ENCODE assay signal across 8 cellular contexts in the genomic region with DNA sequence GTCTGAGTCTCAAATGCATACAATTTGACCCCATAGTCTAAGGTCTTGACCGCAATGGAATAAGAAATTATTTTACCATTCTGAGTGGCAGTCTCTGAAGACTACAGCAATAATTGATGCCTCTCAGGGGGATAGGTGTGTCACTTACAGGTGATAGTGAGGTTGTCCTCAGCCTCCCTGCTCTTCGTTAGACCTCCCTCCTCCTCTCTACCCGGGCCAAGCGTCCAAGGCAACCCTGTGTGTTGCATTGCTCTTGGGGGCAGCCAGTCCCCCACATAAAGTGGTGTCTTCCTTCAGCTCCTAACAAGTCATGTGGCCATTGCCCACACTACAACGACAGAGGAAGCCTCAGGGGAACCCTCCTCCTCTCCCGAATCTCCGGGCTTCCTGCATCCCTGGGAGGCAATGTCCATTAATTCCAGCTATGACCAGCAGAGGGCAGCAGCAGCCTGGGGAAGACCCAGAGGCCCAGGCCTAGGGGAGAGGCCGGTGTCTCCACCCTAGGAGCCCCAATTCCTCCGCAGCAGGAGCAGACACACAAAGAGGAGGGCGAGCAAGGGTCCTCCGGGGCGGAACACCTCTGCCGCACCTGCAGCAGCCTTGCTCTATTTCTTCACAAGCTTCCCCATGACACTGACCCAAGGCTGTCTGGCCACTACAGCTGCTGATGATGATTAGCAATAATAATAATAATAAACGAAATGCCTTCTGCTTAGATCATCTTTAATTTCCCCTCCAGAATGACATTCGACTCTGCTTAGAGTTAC.
DNase-seq lines count a peak whose midpoint lies in the region; ATAC-seq, FAIRE-seq and TF ChIP-seq lines count a peak whose summit lies in the region.

No MANE protein-coding gene starts in this region.

- no peaks in the 10 kb centered on the region for H3K79me2 ChIP-seq in DOHH2 (ENCODE audit: control insufficient read depth, low read length)
- H3K79me2 ChIP-seq in GM23248 (ENCODE audit: insufficient read depth), result no peaks in the 10 kb centered on the region
- H3K79me2 ChIP-seq in keratinocyte (ENCODE audit: control insufficient read depth, insufficient read depth, low read length), result no peaks in the 10 kb centered on the region

- TF ChIP-seq CTCF in DOHH2 (IDR thresholded peaks at IDR 0.05; ENCODE audit: low read depth, low read length, poor library complexity, severe bottlenecking) (peak; percentile 89), VCaP (conservative IDR thresholded peaks at IDR 0.05) (peak; percentile 91), MCF 10A (IDR thresholded peaks at IDR 0.05; ENCODE audit: unreplicated experiment) (peak; percentile 98), keratinocyte (optimal IDR thresholded peaks at IDR 0.05 in 1 of 3, IDR thresholded peaks at IDR 0.05 in 1 of 3, conservative IDR thresholded peaks at IDR 0.05 in 1 of 3; ENCODE audit: extremely low read depth in 1 of 3, insufficient read depth in 2 of 3, low read length in 3 of 3) (peak; percentile 84 to 88 (median 87))

- no peaks in the 10 kb centered on the region for H3K36me3 Mint-ChIP-seq in MCF 10A (ENCODE audit: insufficient read depth, unreplicated experiment)

- BruUV-seq in MCF 10A (replicated peaks; lab: Mats Ljungman, UMichigan), result no TSS peak

- H3K4me2 ChIP-seq in DOHH2 (ENCODE audit: low read length) (no peak overlapping the region), GM23248 (ENCODE audit: unreplicated experiment) (no peak overlapping the region), keratinocyte (ENCODE audit: control insufficient read depth, extremely low read depth, insufficient read depth, low read depth, low read length) (no peak overlapping the region)

- CTCF ChIA-PET in MCF 10A (lab: Yijun Ruan, JAX), result interaction anchor here (0.5 to 10.4 kb wide), 76 partner anchors 8 to 1104 kb away, joined by 3 to 233 read pairs (median 4); partner anchors contain the start of gene GABRP

- no peaks in the 10 kb centered on the region for H3F3A ChIP-seq in DOHH2 (ENCODE audit: control insufficient read depth, insufficient read depth)
- H3F3A ChIP-seq in GM23248 (ENCODE audit: insufficient read depth), result no peaks in the 10 kb centered on the region

- intact Hi-C loops in MCF 10A (cut with micrococcal nuclease), result loop anchor here (1.0 kb wide), 4 partner anchors 106 to 704 kb away; no protein-coding TSS in a partner anchor

- no peaks in the 10 kb centered on the region for H3K9me3 Mint-ChIP-seq in MCF 10A (ENCODE audit: unreplicated experiment)

- no peaks in the 10 kb centered on the region for H3K9me2 ChIP-seq in DOHH2 (replicated peaks; ENCODE audit: control insufficient read depth, low read length)
- H3K9me2 ChIP-seq in GM23248 (ENCODE audit: insufficient read depth), result no peaks in the 10 kb centered on the region

- ATAC-seq in GM18858 (IDR thresholded peaks at IDR 0.05; ENCODE audit: unreplicated experiment), result no peak

- H3K27ac ChIP-seq in DOHH2 (ENCODE audit: low read depth, low read length), result no peak overlapping the region
- no peak overlapping the region for H3K27ac ChIP-seq in GM23248
- no peak overlapping the region for H3K27ac ChIP-seq in VCaP
- H3K27ac ChIP-seq in keratinocyte (ENCODE audit: control insufficient read depth, insufficient read depth, low read length), result no peak overlapping the region

- H3K36me3 ChIP-seq in DOHH2 (ENCODE audit: control insufficient read depth, low read length) (no peaks in the 10 kb centered on the region), GM23248 (ENCODE audit: low read depth) (no peaks in the 10 kb centered on the region), keratinocyte (ENCODE audit: control insufficient read depth in 2 of 2, extremely low read depth in 1 of 2, insufficient read depth in 2 of 2, low read length in 2 of 2) (no peaks in the 10 kb centered on the region)

- H3K9me3 ChIP-seq in DOHH2 (ENCODE audit: control insufficient read depth, insufficient read depth, low read length) (no peaks in the 10 kb centered on the region), GM23248 (ENCODE audit: low read depth) (no peaks in the 10 kb centered on the region), keratinocyte (ENCODE audit: control insufficient read depth, low read depth, low read length) (no peaks in the 10 kb centered on the region)

- H4K20me1 ChIP-seq in DOHH2 (ENCODE audit: control insufficient read depth, insufficient read depth, low read depth, low read length), result no peaks in the 10 kb centered on the region
- no peaks in the 10 kb centered on the region for H4K20me1 ChIP-seq in GM23248 (ENCODE audit: insufficient read depth)
- no peaks in the 10 kb centered on the region for H4K20me1 ChIP-seq in keratinocyte (ENCODE audit: control insufficient read depth, extremely low read depth, insufficient read depth, low read length)

- H2AFZ ChIP-seq in GM23248, result no peak overlapping the region
- H2AFZ ChIP-seq in keratinocyte (ENCODE audit: control insufficient read depth, low read length), result no peak overlapping the region

- POLR2A ChIA-PET in MCF 10A (lab: Yijun Ruan, JAX), result interaction anchor here (0.6 to 1.1 kb wide), 4 partner anchors 150 to 767 kb away, joined by 3 read pairs; no protein-coding TSS in a partner anchor

- FAIRE-seq in keratinocyte (lab: Jason Lieb, UNC), result no peak

- DNase-seq in GM23248 (peak; percentile 54), MV-4-11 (lab: John Stamatoyannopoulos, UW) (peak; percentile 26), MCF 10A (ENCODE audit: unreplicated experiment) (peak; percentile 84), keratinocyte (ENCODE audit: low read depth, low spot score) (no peak)
- DNase-seq in stimulated activated CD4-positive, alpha-beta T cell treated with anti-CD3 and anti-CD28 coated beads, Interleukin-2, amount 100 ng/mL, for 4 hours (ENCODE audit: low read depth), result peak; percentile 27

- H3K9me1 ChIP-seq in keratinocyte (ENCODE audit: control insufficient read depth, extremely low read depth, insufficient read depth, low read length), result no peaks in the 10 kb centered on the region

- H3K4me1 ChIP-seq in DOHH2 (ENCODE audit: control insufficient read depth, low read length) (peaks cover 4% of the 10 kb centered on the region; the same call in 1 of the 2 replicates), GM23248 (ENCODE audit: insufficient read depth) (peaks cover 5% of the 10 kb centered on the region; the same call in 1 of the 2 replicates), keratinocyte (ENCODE audit: control insufficient read depth, extremely low read depth, insufficient read depth, low read length) (peaks cover 4% of the 10 kb centered on the region)

- H3K27me3 ChIP-seq in DOHH2 (ENCODE audit: control insufficient read depth, low read length), result no peaks in the 10 kb centered on the region
- 0 out of 2 replicates have a peak, but pooled peaks cover 20% of the 10 kb centered on the region for H3K27me3 ChIP-seq in GM23248 (replicated peaks; ENCODE audit: insufficient read depth)
- H3K27me3 ChIP-seq in keratinocyte (ENCODE audit: control insufficient read depth, extremely low read depth, insufficient read depth, low read length), result no peaks in the 10 kb centered on the region

- no peak overlapping the region for H3K4me3 ChIP-seq in DOHH2 (ENCODE audit: low read length)
- no peak overlapping the region for H3K4me3 ChIP-seq in GM23248
- H3K4me3 ChIP-seq in keratinocyte (ENCODE audit: control insufficient read depth in 2 of 3, extremely low read depth in 1 of 3, insufficient read depth in 2 of 3, low read depth in 1 of 3, low read length in 3 of 3), result no peak overlapping the region

- dilution Hi-C loops in keratinocyte (cut with MboI; ENCODE audit: extremely low pct_ligation_motif_present, low sequenced_read_pairs), result no loop called here

- WGBS in GM23248 (ENCODE audit: low coverage in 1 of 2, low lambda C conversion rate in 2 of 2, missing lambda C conversion rate in 2 of 2), 2 experiments, result 34 to 39% methylated on average over 15 of the region's 15 CpGs

- H3K9ac ChIP-seq in GM23248 (no peak overlapping the region), keratinocyte (ENCODE audit: control insufficient read depth, extremely low read depth, insufficient read depth, low read length) (no peak overlapping the region)

- no peak overlapping the region for H3K27ac Mint-ChIP-seq in MCF 10A (ENCODE audit: low read depth, unreplicated experiment)

- H3K4me3 Mint-ChIP-seq in MCF 10A (ENCODE audit: unreplicated experiment), result no peak overlapping the region

- peaks cover 19% of the 10 kb centered on the region for H3K4me1 Mint-ChIP-seq in MCF 10A (ENCODE audit: insufficient read depth, unreplicated experiment)

- H3K27me3 Mint-ChIP-seq in MCF 10A (ENCODE audit: insufficient read depth, unreplicated experiment), result no peaks in the 10 kb centered on the region

- in situ Hi-C loops in GM23248 (cut with MboI), result no loop called here
